In the genomic region with DNA sequence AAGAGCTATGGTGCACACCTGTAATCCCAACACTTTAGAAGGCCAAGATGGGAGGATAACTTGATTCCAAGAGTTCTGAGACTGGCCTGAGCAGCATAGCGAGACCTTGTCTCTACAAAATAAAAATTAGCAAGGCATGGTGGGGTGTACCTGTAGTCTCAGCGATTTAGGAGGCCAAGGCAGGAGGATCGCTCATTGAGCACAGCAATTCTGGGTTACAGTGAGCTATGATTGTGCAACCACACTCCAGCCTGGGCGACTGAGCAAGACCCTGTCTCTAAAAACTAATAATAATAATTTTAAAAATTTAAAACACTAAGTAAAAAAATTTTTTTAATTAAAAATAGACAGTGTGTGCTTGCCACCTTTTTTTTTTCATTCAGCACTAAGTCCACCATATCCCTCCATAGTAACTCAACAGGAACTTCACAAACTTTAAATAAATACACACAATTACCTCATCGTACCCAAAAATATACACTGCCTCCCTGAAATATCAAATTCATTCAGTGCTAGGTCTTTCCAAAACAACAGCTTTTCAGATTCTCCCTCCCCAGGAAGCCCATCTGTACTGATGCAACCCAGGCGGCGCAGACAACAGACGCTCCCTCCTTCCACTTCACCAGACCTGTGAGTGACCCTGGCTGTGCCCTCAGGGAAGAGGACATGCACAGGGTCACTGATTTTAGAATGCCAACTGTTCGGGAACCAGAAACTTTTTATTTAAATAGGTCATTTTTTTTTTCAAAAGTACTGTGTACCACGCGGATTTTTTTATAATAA, we compare ENCODE assay signal across 26 cellular contexts. TPM values are rescaled to one million over a fixed set of nuclear protein-coding genes. Genes with fewer than 3 reads are reported as not detected.
DNase-seq lines count a peak whose midpoint lies in the region; ATAC-seq and TF ChIP-seq lines count a peak whose summit lies in the region.
"Had no signal": no experiment of that assay in that cellular context is flagged by ENCODE, and none has a peak within 500 bp of the region (broad histone marks: within the 10 kb centered on the region; RNA-seq: fewer than 3 reads in every experiment).

No MANE protein-coding gene starts in this region.

- DNase-seq in SK-N-SH, result peak; percentile 75
- no peak for DNase-seq in CD4-positive, alpha-beta memory T cell
- no peak for DNase-seq in T-helper 17 cell
- DNase-seq in mesothelial cell of epicardium (ENCODE audit: low spot score in 2 of 2, unreplicated experiment in 2 of 2), result no peak
- DNase-seq in GM13976 (ENCODE audit: low spot score), result no peak
- DNase-seq in sciatic nerve (ENCODE audit: low spot score), result no peak
- DNase-seq: activated CD4-positive, alpha-beta T cell treated with anti-CD3 and anti-CD28 coated beads, Interleukin-2, amount 10 ng/mL, durations not matched to agents 24 days and 14 days; activated CD8-positive, alpha-beta memory T cell treated with anti-CD3 and anti-CD28 coated beads, Interleukin-2, amount 10 ng/mL, durations not matched to agents 7 days and 5 days; activated naive CD4-positive, alpha-beta T cell treated with anti-CD3 and anti-CD28 coated beads, Interleukin-2, amount 50 U/mL, for 16 hours; cortex of kidney; effector memory CD8-positive, alpha-beta T cell; heart left ventricle; kidney glomerular epithelial cell; MV-4-11; NCI-H524 treated with DMSO at 0.1 percent for 48 hours; NK-92 treated with Interleukin-12 subunit alpha and Interleukin-12 subunit beta, amount 100 ng/mL, for 24 hours; nucleus accumbens; PC-3; SHP77; stimulated activated naive CD4-positive, alpha-beta T cell treated with Interleukin-2 at 50 U/mL for 16 hours; T-helper 9 cell; WERI-Rb-1 had no signal

- H3K9me3 ChIP-seq in SK-N-SH (no peaks in the 10 kb centered on the region), T-helper 17 cell (ENCODE audit: control insufficient read depth, low read length, poor library complexity, severe bottlenecking) (no peaks in the 10 kb centered on the region)
- H3K9me3 ChIP-seq in CD4-positive, alpha-beta memory T cell (ENCODE audit: control insufficient read depth in 1 of 2, low read length in 2 of 2), result no peaks in the 10 kb centered on the region
- H3K9me3 ChIP-seq: HAP-1, heart left ventricle, vagina had no signal

- POLR2A ChIA-PET in SK-N-SH (lab: Yijun Ruan, JAX), result no interaction called here
- POLR2A ChIA-PET in CD4-positive, alpha-beta memory T cell (lab: Charles Lee; ENCODE audit: partially characterized antibody), result no interaction called here

- no peaks in the 10 kb centered on the region for H3K27me3 ChIP-seq in SK-N-SH (ENCODE audit: insufficient read depth)
- H3K27me3 ChIP-seq in CD4-positive, alpha-beta memory T cell (ENCODE audit: insufficient read depth, low read length), result no peaks in the 10 kb centered on the region
- H3K27me3 ChIP-seq: heart left ventricle, vagina had no signal

- peak overlapping the region in 1 of 2 experiments; percentile 50; a peak in 2 of 4 replicates for H3K27ac ChIP-seq in SK-N-SH (ENCODE audit: low read depth in 2 of 2, low read length in 1 of 2)
- no peak overlapping the region for H3K27ac ChIP-seq in CD4-positive, alpha-beta memory T cell (ENCODE audit: low read depth, low read length)
- H3K27ac ChIP-seq: vagina, WERI-Rb-1 had no signal

- WGBS in SK-N-SH (ENCODE audit: low lambda C conversion rate), result 87% methylated on average over 11 of the region's 11 CpGs

- TF ChIP-seq CTCF in SK-N-SH (IDR thresholded peaks at IDR 0.05) (no peak), mesothelial cell of epicardium (IDR thresholded peaks at IDR 0.05; ENCODE audit: unreplicated experiment) (no peak), GM13976 (IDR thresholded peaks at IDR 0.05; ENCODE audit: borderline replicate concordance, control extremely low read depth, extremely low read depth, insufficient read depth, missing control alignments) (no peak)

- no peaks in the 10 kb centered on the region for H3K9me3 Mint-ChIP-seq in CD4-positive, alpha-beta memory T cell
- H3K9me3 Mint-ChIP-seq in mesothelial cell of epicardium, result no peaks in the 10 kb centered on the region
- H3K9me3 Mint-ChIP-seq: activated CD4-positive, alpha-beta T cell treated with anti-CD3 and anti-CD28 coated beads, Interleukin-2, amount 10 ng/mL, durations not matched to agents 24 days and 14 days; effector memory CD8-positive, alpha-beta T cell had no signal

- no peaks in the 10 kb centered on the region for H3K9me2 ChIP-seq in SK-N-SH

- H3K4me3 ChIP-seq in SK-N-SH (ENCODE audit: low read depth in 2 of 2, low read length in 1 of 2), result no peak overlapping the region
- H3K4me3 ChIP-seq in CD4-positive, alpha-beta memory T cell (ENCODE audit: low read length in 2 of 2), result no peak overlapping the region
- H3K4me3 ChIP-seq: HAP-1, heart left ventricle, vagina had no signal

- peaks cover 84% of the 10 kb centered on the region for H4K20me1 ChIP-seq in SK-N-SH (ENCODE audit: insufficient read depth)

- H3K27me3 Mint-ChIP-seq in CD4-positive, alpha-beta memory T cell, result no peaks in the 10 kb centered on the region
- H3K27me3 Mint-ChIP-seq in T-helper 17 cell, result no peaks in the 10 kb centered on the region
- H3K27me3 Mint-ChIP-seq in mesothelial cell of epicardium (ENCODE audit: low read depth), result no peaks in the 10 kb centered on the region
- H3K27me3 Mint-ChIP-seq: activated CD4-positive, alpha-beta T cell treated with anti-CD3 and anti-CD28 coated beads, Interleukin-2, amount 10 ng/mL, durations not matched to agents 24 days and 14 days; activated CD8-positive, alpha-beta memory T cell treated with anti-CD3 and anti-CD28 coated beads, Interleukin-2, amount 10 ng/mL, durations not matched to agents 7 days and 5 days; effector memory CD8-positive, alpha-beta T cell had no signal

- H3K79me2 ChIP-seq in SK-N-SH (ENCODE audit: insufficient read depth), result peaks cover 99% of the 10 kb centered on the region

- H3K4me2 ChIP-seq in SK-N-SH, result no peak overlapping the region

- H3F3A ChIP-seq in SK-N-SH (replicated peaks; ENCODE audit: insufficient read depth), result peaks cover 4% of the 10 kb centered on the region

- H3K27ac Mint-ChIP-seq in CD4-positive, alpha-beta memory T cell, result peak overlapping the region in 4 of 7 donors; percentile 30 to 69 (median 38)
- H3K27ac Mint-ChIP-seq in T-helper 17 cell (no peak overlapping the region), mesothelial cell of epicardium (peak overlapping the region; percentile 31)
- H3K27ac Mint-ChIP-seq: activated CD8-positive, alpha-beta memory T cell treated with anti-CD3 and anti-CD28 coated beads, Interleukin-2, amount 10 ng/mL, durations not matched to agents 7 days and 5 days had no signal

- TF ChIP-seq EP300 in SK-N-SH (IDR thresholded peaks at IDR 0.05; ENCODE audit: borderline replicate concordance in 1 of 2, low read depth in 1 of 2, low read length in 1 of 2), result peak in 1 of 2 experiments; percentile 52; a peak in 1 of 4 replicates

- intact Hi-C loops in CD4-positive, alpha-beta memory T cell (cut with micrococcal nuclease), result no loop called here
- intact Hi-C loops in sciatic nerve (cut with DNase I), result no loop called here

- H3K4me1 Mint-ChIP-seq in CD4-positive, alpha-beta memory T cell, result peaks cover 27 to 57% (median 32%) of the 10 kb centered on the region in 4 donors
- H3K4me1 Mint-ChIP-seq in T-helper 17 cell, result peaks cover 31% of the 10 kb centered on the region
- H3K4me1 Mint-ChIP-seq in mesothelial cell of epicardium, result peaks cover 16% of the 10 kb centered on the region

- H2AFZ ChIP-seq in SK-N-SH (ENCODE audit: low read depth), result no peak overlapping the region

- no peak overlapping the region for H3K4me3 Mint-ChIP-seq in CD4-positive, alpha-beta memory T cell
- H3K4me3 Mint-ChIP-seq in T-helper 17 cell, result peak overlapping the region; percentile 59
- no peak overlapping the region for H3K4me3 Mint-ChIP-seq in mesothelial cell of epicardium
- H3K4me3 Mint-ChIP-seq: activated CD4-positive, alpha-beta T cell treated with anti-CD3 and anti-CD28 coated beads, Interleukin-2, amount 10 ng/mL, durations not matched to agents 24 days and 14 days; activated CD8-positive, alpha-beta memory T cell treated with anti-CD3 and anti-CD28 coated beads, Interleukin-2, amount 10 ng/mL, durations not matched to agents 7 days and 5 days had no signal

- H3K9ac ChIP-seq in SK-N-SH, result no peak overlapping the region

- CTCF ChIA-PET in SK-N-SH (lab: Yijun Ruan, JAX), result no interaction called here
- CTCF ChIA-PET in CD4-positive, alpha-beta memory T cell (lab: Charles Lee; ENCODE audit: partially characterized antibody), result no interaction called here

- no peak for TF ChIP-seq RAD21 in SK-N-SH (IDR thresholded peaks at IDR 0.05; ENCODE audit: low read length)

- ATAC-seq in SK-N-SH treated with all-trans-retinoic acid at 6 μM for 48 hours, result no peak
- no peak for ATAC-seq in T-helper 17 cell
- no peak for ATAC-seq in GM18873 (IDR thresholded peaks at IDR 0.05; ENCODE audit: low FRiP score, unreplicated experiment)
- no peak for ATAC-seq in sciatic nerve
- ATAC-seq: activated CD8-positive, alpha-beta memory T cell treated with anti-CD3 and anti-CD28 coated beads, Interleukin-2, amount 10 ng/mL, durations not matched to agents 7 days and 5 days; effector memory CD8-positive, alpha-beta T cell; PC-3 had no signal

- H3K36me3 ChIP-seq in SK-N-SH (replicated peaks in 1 of 2; ENCODE audit: control insufficient read depth in 1 of 2, insufficient read depth in 2 of 2, low read length in 1 of 2), result peaks cover 19 to 40% of the 10 kb centered on the region in 2 experiments
- H3K36me3 ChIP-seq in CD4-positive, alpha-beta memory T cell (ENCODE audit: insufficient read depth, low read length), result peaks cover 26% of the 10 kb centered on the region

- in situ Hi-C loops in GM13976 (cut with MboI; ENCODE audit: low sequenced_read_pairs, unreplicated experiment), result no loop called here

- peaks cover 0 to 13% of the 10 kb centered on the region in 2 experiments; a peak in 1 of 4 replicates for H3K4me1 ChIP-seq in SK-N-SH (ENCODE audit: control insufficient read depth in 1 of 2, insufficient read depth in 2 of 2, low read depth in 1 of 2, low read length in 1 of 2)
- H3K4me1 ChIP-seq in CD4-positive, alpha-beta memory T cell (ENCODE audit: insufficient read depth, low read length), result no peaks in the 10 kb centered on the region
- H3K4me1 ChIP-seq: HAP-1 had no signal

- H3K36me3 Mint-ChIP-seq in CD4-positive, alpha-beta memory T cell, result peaks cover 38 to 58% of the 10 kb centered on the region in 2 donors
- H3K36me3 Mint-ChIP-seq in T-helper 17 cell (ENCODE audit: low read depth), result peaks cover 2% of the 10 kb centered on the region
- H3K36me3 Mint-ChIP-seq in mesothelial cell of epicardium, result peaks cover 37% of the 10 kb centered on the region

RNA-seq across cellular contexts. Expression of gene FAM168B, which starts 29.6 kb away (rescaled TPM):
- 72.7 and 84.9 TPM in 2 replicates for polyA plus RNA-seq in SK-N-SH (2012; rRNA removed)
- polyA plus RNA-seq in SK-N-SH (2012; cell fraction: cytosol; rRNA removed), result 57.6 and 77.8 TPM in 2 replicates
- 57.2 and 78.1 TPM in 2 replicates for polyA plus RNA-seq in SK-N-SH (2012; cell fraction: nucleus; rRNA removed)
- 10 to 100 TPM; 79.4 to 81.0 TPM for total RNA-seq in CD4-positive, alpha-beta memory T cell
- polyA plus RNA-seq in CD4-positive, alpha-beta memory T cell, result 10 to 100 TPM; 17.4 to 37.2 TPM
- 10 to 100 TPM; 56.1 to 71.2 TPM for total RNA-seq in T-helper 17 cell
- 114 to 119 TPM (median 116 TPM) in 3 replicates for total RNA-seq in mesothelial cell of epicardium
- 88.0 TPM for total RNA-seq in sciatic nerve

RNA-seq across cellular contexts. Expression of gene PLEKHB2, which starts 41.4 kb away (rescaled TPM):
- polyA plus RNA-seq in SK-N-SH (2012; rRNA removed), result 78.9 and 105 TPM in 2 replicates
- polyA plus RNA-seq in SK-N-SH (2012; cell fraction: cytosol; rRNA removed), result 82.9 and 136 TPM in 2 replicates
- 46.4 and 49.5 TPM in 2 replicates for polyA plus RNA-seq in SK-N-SH (2012; cell fraction: nucleus; rRNA removed)
- total RNA-seq in CD4-positive, alpha-beta memory T cell, result 10 to 100 TPM; 45.5 to 48.3 TPM
- polyA plus RNA-seq in CD4-positive, alpha-beta memory T cell, result 10 to 100 TPM; 70.3 to 84.2 TPM
- total RNA-seq in T-helper 17 cell (10 to 100 TPM; 68.1 to 72.6 TPM), mesothelial cell of epicardium (30.9 to 34.6 TPM (median 33.0 TPM) in 3 replicates), sciatic nerve (52.0 TPM)
